8 cellular contexts compared by ENCODE assay signal in genomic region chr16:18925306-18926188, GRCh38. TPM values are rescaled to one million over a fixed set of nuclear protein-coding genes. Genes with fewer than 3 reads are reported as not detected.
DNase-seq lines count a peak whose midpoint lies in the region; ATAC-seq, FAIRE-seq and TF ChIP-seq lines count a peak whose summit lies in the region.
"Not testable (repeated sequence)": the region's sequence is repeated elsewhere in the genome, so short reads cannot be mapped to it uniquely, and the experiment has no call there.

No MANE protein-coding gene starts in this region.

- peak overlapping the region; percentile 66 for H3K9ac ChIP-seq in GM12878 (ENCODE audit: control insufficient read depth, insufficient read depth, low read length)

- H2AFZ ChIP-seq in GM12878 (ENCODE audit: control insufficient read depth, low read depth, low read length): not testable (repeated sequence)
- H2AFZ ChIP-seq in hepatocyte: peak overlapping the region; percentile 88

- TF ChIP-seq POLR2A in GM12878 (IDR thresholded peaks at IDR 0.05; ENCODE audit: low read depth, low read length): not testable (repeated sequence)

- intact Hi-C loops in GM12878 (cut with micrococcal nuclease; ENCODE audit: unreplicated experiment): loop anchor here (5.0 kb wide), 1 partner anchor 123 kb away; the partner anchor contains the start of gene ARL6IP1

- CTCF ChIA-PET in GM12878 (lab: Yijun Ruan, JAX): not testable (repeated sequence)

- SMC1A ChIA-PET in GM12878 (lab: Charles Lee; ENCODE audit: uncharacterized antibody, unreplicated experiment): not testable (repeated sequence)

- TF ChIP-seq RAD21 in GM12878 (IDR thresholded peaks at IDR 0.05; ENCODE audit: insufficient read depth, low read depth, low read length): not testable (repeated sequence)

- not testable (repeated sequence) for H3K27me3 ChIP-seq in GM12878 (replicated peaks in 1 of 2; ENCODE audit: control insufficient read depth in 2 of 2, insufficient read depth in 2 of 2, low read length in 1 of 2); hepatocyte; thymus (ENCODE audit: control insufficient read depth, insufficient read depth)

- TF ChIP-seq CTCF in VCaP (conservative IDR thresholded peaks at IDR 0.05); GM12878 (IDR thresholded peaks at IDR 0.05 in 2 of 3, conservative IDR thresholded peaks at IDR 0.05 in 1 of 3; ENCODE audit: control insufficient read depth in 2 of 3, extremely low read depth in 1 of 3, insufficient read depth in 1 of 3, low read depth in 3 of 3, low read length in 3 of 3); hepatocyte (IDR thresholded peaks at IDR 0.05; ENCODE audit: poor library complexity): not testable (repeated sequence)

- not testable (repeated sequence) for H3K4me1 ChIP-seq in GM12878 (ENCODE audit: control insufficient read depth, insufficient read depth, low read length); hepatocyte (ENCODE audit: insufficient read depth); thymus (ENCODE audit: control insufficient read depth, insufficient read depth, low read length)

- under 1% methylated on average over 42 of the region's 68 CpGs for WGBS in GM12878 (ENCODE audit: insufficient coverage, insufficient replicate concordance, low lambda C conversion rate, missing lambda C conversion rate)
- WGBS in hepatocyte (ENCODE audit: low lambda C conversion rate, missing lambda C conversion rate): under 1% methylated on average over 53 of the region's 68 CpGs
- WGBS in thymus: under 1% methylated on average over 68 of the region's 68 CpGs

- ATAC-seq in GM18502 (IDR thresholded peaks at IDR 0.05; ENCODE audit: poor library complexity, unreplicated experiment): peak; percentile 50
- peak; percentile 52 for ATAC-seq in HG02798 (IDR thresholded peaks at IDR 0.05; ENCODE audit: poor library complexity, unreplicated experiment)
- peak; percentile 81 for ATAC-seq in GM12878

- H3K4me2 ChIP-seq in GM12878 (ENCODE audit: control insufficient read depth, insufficient read depth) (peak overlapping the region; percentile 41; the same call in 1 of the 2 replicates), hepatocyte (peak overlapping the region; percentile 77)

- not testable (repeated sequence) for BruUV-seq in GM12878 (replicated peaks; lab: Mats Ljungman, UMichigan)

- in situ Hi-C loops in GM12878 (cut with MboI): not testable (repeated sequence)

- H3K27ac ChIP-seq in VCaP (peak overlapping the region; percentile 80), GM12878 (ENCODE audit: control insufficient read depth, insufficient read depth) (peak overlapping the region; percentile 97), hepatocyte (peak overlapping the region; percentile 97), thymus (ENCODE audit: low read depth) (peak overlapping the region; percentile 96)

- FAIRE-seq in GM12878 (lab: Jason Lieb, UNC): not testable (repeated sequence)

- peak overlapping the region; percentile 96 for H3K4me3 ChIP-seq in GM12878
- H3K4me3 ChIP-seq in hepatocyte: peak overlapping the region; percentile 93
- peak overlapping the region; percentile 52 for H3K4me3 ChIP-seq in thymus (ENCODE audit: low read length)

- not testable (repeated sequence) for H4K20me1 ChIP-seq in GM12878 (ENCODE audit: control insufficient read depth, insufficient read depth)
- peaks cover 36% of the 10 kb centered on the region for H4K20me1 ChIP-seq in hepatocyte (ENCODE audit: insufficient read depth, poor library complexity, severe bottlenecking)

- DNase-seq in NCI-H1417 (lab: John Stamatoyannopoulos, UW) (peak in 2 of 3 experiments; percentile 1 to 66), hepatocyte (ENCODE audit: low spot score) (peak; percentile 70), putamen (ENCODE audit: low spot score) (peak; percentile 3)
- DNase-seq in GM12878 (ENCODE audit: low read depth, low spot score): not testable (repeated sequence)

- not testable (repeated sequence) for TF ChIP-seq EP300 in GM12878 (IDR thresholded peaks at IDR 0.05; ENCODE audit: borderline replicate concordance in 1 of 2, control insufficient read depth in 1 of 2, low read depth in 2 of 2, low read length in 2 of 2)

- H3K36me3 ChIP-seq in GM12878 (ENCODE audit: control insufficient read depth in 2 of 2, insufficient read depth in 2 of 2, low read length in 1 of 2); hepatocyte (replicated peaks; ENCODE audit: insufficient read depth, low read depth); thymus (ENCODE audit: control insufficient read depth, insufficient read depth): not testable (repeated sequence)

- H3K79me2 ChIP-seq in GM12878 (ENCODE audit: control insufficient read depth, insufficient read depth, low read length) (peaks cover 47% of the 10 kb centered on the region), hepatocyte (peaks cover 48% of the 10 kb centered on the region)

- not testable (repeated sequence) for H3K9me3 ChIP-seq in GM12878 (replicated peaks; ENCODE audit: control insufficient read depth, insufficient read depth, low read length); hepatocyte (ENCODE audit: low read depth); thymus (ENCODE audit: control insufficient read depth)

- not testable (repeated sequence) for H3K9me2 ChIP-seq in hepatocyte (replicated peaks; ENCODE audit: insufficient read depth)

- POLR2A ChIA-PET in GM12878 (lab: Charles Lee): interaction anchor here (0.8 kb wide), 1 partner anchor 598 kb away, joined by 4 read pairs; the partner anchor contains the start of gene CCP110

- RAD21 ChIA-PET in GM12878 (lab: Charles Lee; ENCODE audit: unreplicated experiment): interaction anchor here (0.7 kb wide), 1 partner anchor 124 kb away, joined by 3 read pairs; the partner anchor contains the start of gene ARL6IP1

TF ChIP-seq in GM12878, 131 proteins besides CTCF, POLR2A, EP300 and RAD21 (continues in another document):
- peak; percentile 51; the same call in 1 of the 2 replicates for TF ChIP-seq SPI1 (IDR thresholded peaks at IDR 0.05; ENCODE audit: borderline replicate concordance, insufficient read depth, low read depth, low read length)
- TF ChIP-seq NKRF (conservative IDR thresholded peaks at IDR 0.05): peak; percentile 56; the same call in 1 of the 2 replicates
- TF ChIP-seq GATAD2B (conservative IDR thresholded peaks at IDR 0.05; ENCODE audit: low read depth): peak; percentile 69; the same call in 1 of the 2 replicates

RNA-seq across cellular contexts. Expression of gene SMG1, which starts 0.7 kb away (rescaled TPM):
- total RNA-seq in GM12878 (2013; cell fraction: nucleolus; rRNA removed): 498 and 524 TPM in 2 replicates
- 41.4 and 42.9 TPM in 2 replicates for total RNA-seq in GM12878 (2014; rRNA removed)
- 41.1 and 47.2 TPM in 2 replicates for total RNA-seq in GM12878 (2014; rRNA removed; fragmentation: Illumina TruSeq; extraction: Trizol)
- total RNA-seq in GM12878 (2021): 66.7 and 66.8 TPM in 2 replicates
- 18.4 TPM for polyA plus RNA-seq in GM12878 (2011; ENCODE audit: low read depth)
- 55.2 and 66.4 TPM in 2 replicates for polyA plus RNA-seq in GM12878 (2011; rRNA removed)
- 28.3 and 30.0 TPM in 2 replicates for polyA plus RNA-seq in GM12878 (2011; cell fraction: cytosol; rRNA removed)
- 64.2 and 76.9 TPM in 2 replicates for polyA plus RNA-seq in GM12878 (2011; cell fraction: nucleus; rRNA removed)
- polyA plus RNA-seq in GM12878 (2012): 22.8 and 24.4 TPM in 2 replicates
- polyA plus RNA-seq in GM12878 (2014; fragmentation: Illumina TruSeq; extraction: Trizol): 44.8 and 49.5 TPM in 2 replicates
- polyA plus RNA-seq in GM12878 (2014; fragmentation: Nextera tagmentation; extraction: Ambion mirVana): 1 to 10 TPM; 3.9 to 4.2 TPM
- polyA plus RNA-seq in GM12878 (2014; rRNA removed): 28.3 and 32.8 TPM in 2 replicates
- polyA plus RNA-seq in GM12878 (2016; fragmentation: Nextera tagmentation; extraction: Ambion mirVana): 10 to 100 TPM; 19.8 to 22.9 TPM
- 190 and 294 TPM in 2 replicates for polyA minus RNA-seq in GM12878 (2011; rRNA and poly(A)+ RNA removed)
- 53.7 and 56.9 TPM in 2 replicates for polyA minus RNA-seq in GM12878 (2011; cell fraction: cytosol; rRNA and poly(A)+ RNA removed)
- 169 and 246 TPM in 2 replicates for polyA minus RNA-seq in GM12878 (2011; cell fraction: nucleus; rRNA and poly(A)+ RNA removed)
- 57.0 and 59.8 TPM in 2 replicates for total RNA-seq in hepatocyte
- polyA plus RNA-seq in hepatocyte: 9.9 and 13.9 TPM in 2 replicates
- 20.8 TPM for polyA plus RNA-seq in thymus

RNA-seq across cellular contexts. Expression of gene TMC7, which starts 58.2 kb away (rescaled TPM):
- not detected in 2 replicates for total RNA-seq in GM12878 (2013; cell fraction: nucleolus; rRNA removed)
- not detected in 2 replicates for total RNA-seq in GM12878 (2014; rRNA removed)
- total RNA-seq in GM12878 (2014; rRNA removed; fragmentation: Illumina TruSeq; extraction: Trizol): not detected in 2 replicates
- not detected in 2 replicates for total RNA-seq in GM12878 (2021)
- polyA plus RNA-seq in GM12878 (2011; ENCODE audit: low read depth): not detected
- not detected in 2 replicates for polyA plus RNA-seq in GM12878 (2011; rRNA removed)
- polyA plus RNA-seq in GM12878 (2011; cell fraction: cytosol; rRNA removed): not detected in 2 replicates
- not detected in 2 replicates for polyA plus RNA-seq in GM12878 (2011; cell fraction: nucleus; rRNA removed)
- not detected in 2 replicates for polyA plus RNA-seq in GM12878 (2012)
- 0.14 TPM in 1 of 2 replicates, not detected in the other for polyA plus RNA-seq in GM12878 (2014; fragmentation: Illumina TruSeq; extraction: Trizol)
- not detected for polyA plus RNA-seq in GM12878 (2014; fragmentation: Nextera tagmentation; extraction: Ambion mirVana)
- not detected in 2 replicates for polyA plus RNA-seq in GM12878 (2014; rRNA removed)
- polyA plus RNA-seq in GM12878 (2016; fragmentation: Nextera tagmentation; extraction: Ambion mirVana): under 1 TPM in 1 of 2 experiments, not detected in 1; 0.15 TPM
- polyA minus RNA-seq in GM12878 (2011; rRNA and poly(A)+ RNA removed): not detected in 2 replicates
- not detected in 2 replicates for polyA minus RNA-seq in GM12878 (2011; cell fraction: cytosol; rRNA and poly(A)+ RNA removed)
- polyA minus RNA-seq in GM12878 (2011; cell fraction: nucleus; rRNA and poly(A)+ RNA removed): not detected in 2 replicates
- total RNA-seq in hepatocyte: 5.9 and 6.5 TPM in 2 replicates
- 4.4 and 5.7 TPM in 2 replicates for polyA plus RNA-seq in hepatocyte
- polyA plus RNA-seq in thymus: 0.41 TPM
